Comparison of ENCODE assay signal across 1 cellular context in the genomic region with DNA sequence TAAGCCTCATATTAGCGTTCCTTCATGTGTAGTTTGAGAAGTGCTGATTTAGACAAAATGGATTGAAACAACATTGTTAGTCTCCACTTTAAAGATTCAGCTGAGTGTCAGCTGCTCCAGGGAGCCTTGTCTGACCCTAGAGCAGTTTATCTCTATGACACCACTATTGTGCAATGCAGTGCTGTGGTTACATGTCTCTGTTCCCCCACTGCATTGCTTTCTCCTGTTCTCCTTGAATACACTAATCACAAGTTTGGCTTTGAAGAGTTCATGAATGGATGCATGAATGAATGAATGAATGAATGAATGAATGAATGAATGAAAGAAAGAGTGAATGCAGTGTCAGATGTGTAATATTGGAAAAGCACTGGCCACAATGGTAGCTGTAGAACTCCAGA.
A peak's percentile ranks its signal among the peaks of the same experiment; 100 is the strongest.
TF ChIP-seq lines count a peak whose summit lies in the region.

No MANE protein-coding gene starts in this region.

TF ChIP-seq in H1, 55 proteins besides CTCF, POLR2A, EP300 and RAD21:
- TF ChIP-seq CTBP2 (IDR thresholded peaks at IDR 0.05; ENCODE audit: borderline replicate concordance, insufficient read depth, insufficient read length, low read length) (no peak), CEBPB (IDR thresholded peaks at IDR 0.05; ENCODE audit: low read depth, low read length) (peak; percentile 84)
